In the genomic region with DNA sequence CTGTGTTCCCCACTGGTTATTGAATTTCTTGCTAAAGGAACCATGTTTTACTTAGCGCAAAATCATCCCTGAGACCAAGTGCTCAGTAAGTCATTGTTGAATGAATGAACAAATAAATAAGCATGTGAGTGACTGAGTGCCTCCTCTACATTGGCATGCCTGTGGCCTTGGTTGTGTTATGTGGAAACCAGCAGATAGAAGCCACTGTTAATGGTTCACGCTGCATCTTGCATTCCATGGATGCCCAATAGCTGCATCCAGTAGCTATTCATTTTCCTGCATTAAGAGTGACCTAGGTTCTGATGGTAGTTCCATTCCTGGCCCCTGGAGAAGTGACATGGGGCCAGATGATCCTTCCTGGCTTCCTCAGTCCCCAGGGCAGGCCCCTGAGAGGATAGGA, we compare ENCODE assay signal across 27 cellular contexts.
"Had no signal": no experiment of that assay in that cellular context is flagged by ENCODE, and none has a peak within 500 bp of the region (broad histone marks: within the 10 kb centered on the region; RNA-seq: fewer than 3 reads in every experiment).

No MANE protein-coding gene starts in this region.

- H3K9me3 ChIP-seq: ascending aorta, breast epithelium, colonic mucosa had no signal

- H3K4me1 ChIP-seq: ascending aorta, breast epithelium, colonic mucosa had no signal

- H3K4me3 Mint-ChIP-seq: activated CD4-positive, alpha-beta memory T cell treated with anti-CD3 and anti-CD28 coated beads for 36 hours; activated CD4-positive, alpha-beta T cell treated with anti-CD3 and anti-CD28 coated beads for 36 hours; activated CD4-positive, alpha-beta T cell treated with anti-CD3 and anti-CD28 coated beads, Interleukin-2, amount 10 ng/mL, durations not matched to agents 24 days and 14 days; activated CD8-positive, alpha-beta memory T cell treated with anti-CD3 and anti-CD28 coated beads, Interleukin-2, amount 10 ng/mL, durations not matched to agents 7 days and 5 days; activated CD8-positive, alpha-beta T cell treated with anti-CD3 and anti-CD28 coated beads, Interleukin-2, amount 10 ng/mL, durations not matched to agents 7 days and 5 days; activated naive CD4-positive, alpha-beta T cell treated with anti-CD3 and anti-CD28 coated beads, Interleukin-2, amount 10 ng/mL, durations not matched to agents 7 days and 5 days; activated naive CD8-positive, alpha-beta T cell treated with anti-CD3 and anti-CD28 coated beads, Interleukin-2, amount 10 ng/mL, durations not matched to agents 7 days and 5 days; activated T-cell treated with anti-CD3 and anti-CD28 coated beads, Interleukin-2, amount 50 U/mL, for 72 hours; brain had no signal

- H3K4me3 ChIP-seq: ascending aorta, breast epithelium, cardiac muscle cell, colonic mucosa had no signal

- DNase-seq: activated CD4-positive, alpha-beta memory T cell treated with anti-CD3 and anti-CD28 coated beads for 36 hours; activated CD4-positive, alpha-beta T cell treated with anti-CD3 and anti-CD28 coated beads for 36 hours; activated CD4-positive, alpha-beta T cell treated with anti-CD3 and anti-CD28 coated beads, Interleukin-2, amount 10 ng/mL, durations not matched to agents 24 days and 14 days; activated CD4-positive, CD25-positive, alpha-beta regulatory T cell; activated CD4-positive, CD25-positive, alpha-beta regulatory T cell treated with anti-CD3 and anti-CD28 coated beads, Interleukin-2, amount 50 U/mL, for 72 hours; activated CD8-positive, alpha-beta memory T cell treated with anti-CD3 and anti-CD28 coated beads, Interleukin-2, amount 10 ng/mL, durations not matched to agents 7 days and 5 days; activated CD8-positive, alpha-beta memory T cell treated with anti-CD3 and anti-CD28 coated beads, Interleukin-2, amount 50 U/mL, for 4 hours; activated CD8-positive, alpha-beta T cell treated with anti-CD3 and anti-CD28 coated beads, Interleukin-2, amount 10 ng/mL, durations not matched to agents 7 days and 5 days; activated gamma-delta T cell; activated naive CD4-positive, alpha-beta T cell; activated naive CD4-positive, alpha-beta T cell treated with anti-CD3 and anti-CD28 coated beads, Interleukin-2, amount 10 ng/mL, durations not matched to agents 7 days and 5 days; activated naive CD8-positive, alpha-beta T cell treated with anti-CD3 and anti-CD28 coated beads, Interleukin-2, amount 10 ng/mL, durations not matched to agents 7 days and 5 days; activated T-cell treated with anti-CD3 and anti-CD28 coated beads, Interleukin-2, amount 50 U/mL, for 1 hour; activated T-cell treated with anti-CD3 and anti-CD28 coated beads, Interleukin-2, amount 50 U/mL, for 72 hours; central memory CD4-positive, alpha-beta T cell; cerebellar nuclear complex; colonic mucosa; effector CD8-positive, alpha-beta T cell; foreskin fibroblast; head of caudate nucleus; T-helper 2 cell had no signal

- H3K4me1 Mint-ChIP-seq: activated CD4-positive, alpha-beta T cell treated with anti-CD3 and anti-CD28 coated beads for 36 hours; activated CD4-positive, alpha-beta T cell treated with anti-CD3 and anti-CD28 coated beads, Interleukin-2, amount 10 ng/mL, durations not matched to agents 24 days and 14 days; activated CD8-positive, alpha-beta memory T cell treated with anti-CD3 and anti-CD28 coated beads, Interleukin-2, amount 10 ng/mL, durations not matched to agents 7 days and 5 days; activated naive CD4-positive, alpha-beta T cell treated with anti-CD3 and anti-CD28 coated beads, Interleukin-2, amount 10 ng/mL, durations not matched to agents 7 days and 5 days; activated naive CD8-positive, alpha-beta T cell treated with anti-CD3 and anti-CD28 coated beads, Interleukin-2, amount 10 ng/mL, durations not matched to agents 7 days and 5 days had no signal

- H3K36me3 Mint-ChIP-seq: activated CD4-positive, alpha-beta memory T cell treated with anti-CD3 and anti-CD28 coated beads for 36 hours; activated CD8-positive, alpha-beta memory T cell treated with anti-CD3 and anti-CD28 coated beads, Interleukin-2, amount 10 ng/mL, durations not matched to agents 7 days and 5 days; activated naive CD4-positive, alpha-beta T cell treated with anti-CD3 and anti-CD28 coated beads, Interleukin-2, amount 10 ng/mL, durations not matched to agents 7 days and 5 days; activated naive CD4-positive, alpha-beta T cell treated with anti-CD3 and anti-CD28 coated beads, Interleukin-2, amount 50 U/mL, for 72 hours; activated naive CD8-positive, alpha-beta T cell treated with anti-CD3 and anti-CD28 coated beads, Interleukin-2, amount 10 ng/mL, durations not matched to agents 7 days and 5 days; brain had no signal

- H3K27me3 ChIP-seq: ascending aorta, breast epithelium, cardiac muscle cell, colonic mucosa had no signal

- H3K27ac ChIP-seq: ascending aorta, breast epithelium, cardiac muscle cell, colonic mucosa, epithelial cell of prostate had no signal

- H3K36me3 ChIP-seq: ascending aorta, breast epithelium, cardiac muscle cell, colonic mucosa had no signal

- ATAC-seq: activated CD4-positive, alpha-beta T cell treated with anti-CD3 and anti-CD28 coated beads for 36 hours; activated CD8-positive, alpha-beta memory T cell treated with anti-CD3 and anti-CD28 coated beads, Interleukin-2, amount 10 ng/mL, durations not matched to agents 7 days and 5 days; activated CD8-positive, alpha-beta T cell treated with anti-CD3 and anti-CD28 coated beads, Interleukin-2, amount 10 ng/mL, durations not matched to agents 7 days and 5 days; activated naive CD4-positive, alpha-beta T cell treated with anti-CD3 and anti-CD28 coated beads, Interleukin-2, amount 50 U/mL, for 72 hours; activated T-cell treated with anti-CD3 and anti-CD28 coated beads, Interleukin-2, amount 50 U/mL, for 72 hours had no signal

- H3K9me3 Mint-ChIP-seq: activated CD4-positive, alpha-beta memory T cell treated with anti-CD3 and anti-CD28 coated beads for 36 hours; activated naive CD4-positive, alpha-beta T cell treated with anti-CD3 and anti-CD28 coated beads, Interleukin-2, amount 50 U/mL, for 72 hours; activated naive CD8-positive, alpha-beta T cell treated with anti-CD3 and anti-CD28 coated beads, Interleukin-2, amount 10 ng/mL, durations not matched to agents 7 days and 5 days; activated T-cell treated with anti-CD3 and anti-CD28 coated beads, Interleukin-2, amount 50 U/mL, for 72 hours; brain had no signal

- H3K27me3 Mint-ChIP-seq: activated CD4-positive, alpha-beta memory T cell treated with anti-CD3 and anti-CD28 coated beads for 36 hours; activated CD4-positive, alpha-beta T cell treated with anti-CD3 and anti-CD28 coated beads for 36 hours; activated CD4-positive, alpha-beta T cell treated with anti-CD3 and anti-CD28 coated beads, Interleukin-2, amount 10 ng/mL, durations not matched to agents 24 days and 14 days; activated CD8-positive, alpha-beta memory T cell treated with anti-CD3 and anti-CD28 coated beads, Interleukin-2, amount 10 ng/mL, durations not matched to agents 7 days and 5 days; activated naive CD4-positive, alpha-beta T cell treated with anti-CD3 and anti-CD28 coated beads, Interleukin-2, amount 10 ng/mL, durations not matched to agents 7 days and 5 days; activated naive CD8-positive, alpha-beta T cell treated with anti-CD3 and anti-CD28 coated beads, Interleukin-2, amount 10 ng/mL, durations not matched to agents 7 days and 5 days; brain had no signal

- H3K27ac Mint-ChIP-seq: activated CD4-positive, alpha-beta memory T cell treated with anti-CD3 and anti-CD28 coated beads for 36 hours; activated CD4-positive, alpha-beta T cell treated with anti-CD3 and anti-CD28 coated beads for 36 hours; activated CD4-positive, alpha-beta T cell treated with anti-CD3 and anti-CD28 coated beads, Interleukin-2, amount 10 ng/mL, durations not matched to agents 24 days and 14 days; activated CD8-positive, alpha-beta memory T cell treated with anti-CD3 and anti-CD28 coated beads, Interleukin-2, amount 10 ng/mL, durations not matched to agents 7 days and 5 days; activated CD8-positive, alpha-beta T cell treated with anti-CD3 and anti-CD28 coated beads, Interleukin-2, amount 10 ng/mL, durations not matched to agents 7 days and 5 days; activated naive CD4-positive, alpha-beta T cell treated with anti-CD3 and anti-CD28 coated beads, Interleukin-2, amount 10 ng/mL, durations not matched to agents 7 days and 5 days; activated naive CD4-positive, alpha-beta T cell treated with anti-CD3 and anti-CD28 coated beads, Interleukin-2, amount 50 U/mL, for 72 hours; activated naive CD8-positive, alpha-beta T cell treated with anti-CD3 and anti-CD28 coated beads, Interleukin-2, amount 10 ng/mL, durations not matched to agents 7 days and 5 days; activated T-cell treated with anti-CD3 and anti-CD28 coated beads, Interleukin-2, amount 50 U/mL, for 72 hours; brain had no signal
